In genomic region chr13:98142427-98143156, GRCh38 we compare ENCODE assay signal across 8 cellular contexts. TPM values are rescaled to one million over a fixed set of nuclear protein-coding genes. Genes with fewer than 3 reads are reported as not detected.
DNase-seq lines count a peak whose midpoint lies in the region; ATAC-seq and TF ChIP-seq lines count a peak whose summit lies in the region.

FARP1 (plus strand) TSS chr13:98143094; CDS start chr13:98213243, 70,149 bp downstream.

- H3K27ac Mint-ChIP-seq in activated CD4-positive, alpha-beta memory T cell treated with anti-CD3 and anti-CD28 coated beads, Interleukin-2, amount 10 ng/mL, durations not matched to agents 7 days and 5 days = no peak within 1 kb of the TSS

- TF ChIP-seq POLR2A in erythroblast (IDR thresholded peaks at IDR 0.05; ENCODE audit: low read length) = no peak

- no peaks in the 10 kb centered on the region for H3K9me3 Mint-ChIP-seq in activated CD4-positive, alpha-beta memory T cell treated with anti-CD3 and anti-CD28 coated beads, Interleukin-2, amount 10 ng/mL, durations not matched to agents 7 days and 5 days

- CTCF ChIA-PET in activated CD4-positive, alpha-beta memory T cell treated with anti-CD3 and anti-CD28 coated beads, Interleukin-2, amount 10 ng/mL, durations not matched to agents 7 days and 5 days (lab: Charles Lee) = no interaction called here

- peaks cover 68% of the 10 kb centered on the region for H3K27me3 Mint-ChIP-seq in activated CD4-positive, alpha-beta memory T cell treated with anti-CD3 and anti-CD28 coated beads, Interleukin-2, amount 10 ng/mL, durations not matched to agents 7 days and 5 days

- POLR2A ChIA-PET in activated CD4-positive, alpha-beta memory T cell treated with anti-CD3 and anti-CD28 coated beads, Interleukin-2, amount 10 ng/mL, durations not matched to agents 7 days and 5 days (lab: Charles Lee) = no interaction called here

- no peak within 1 kb of the TSS for H3K27ac ChIP-seq in temporal lobe (ENCODE audit: low read depth, low read length)

- no peaks in the 10 kb centered on the region for H3K36me3 Mint-ChIP-seq in activated CD4-positive, alpha-beta memory T cell treated with anti-CD3 and anti-CD28 coated beads, Interleukin-2, amount 10 ng/mL, durations not matched to agents 7 days and 5 days (ENCODE audit: low read depth)

- ATAC-seq in HG02759 (IDR thresholded peaks at IDR 0.05; ENCODE audit: unreplicated experiment) = peak; percentile 81

- H3K4me1 Mint-ChIP-seq in activated CD4-positive, alpha-beta memory T cell treated with anti-CD3 and anti-CD28 coated beads, Interleukin-2, amount 10 ng/mL, durations not matched to agents 7 days and 5 days = peaks cover 11% of the 10 kb centered on the region

- peak; percentile 13 for DNase-seq in activated naive CD4-positive, alpha-beta T cell treated with Interleukin-2 at 50 U/mL for 16 hours
- no peak for DNase-seq in activated naive CD4-positive, alpha-beta T cell (lab: John Stamatoyannopoulos, UW)
- DNase-seq in NCI-H1694 treated with DMSO at 0.1 percent for 48 hours (lab: John Stamatoyannopoulos, UW) (peak; percentile 31), erythroblast (lab: John Stamatoyannopoulos, UW) (peak; percentile 56 to 65), midbrain (lab: John Stamatoyannopoulos, UW) (peak; percentile 68)
- peak; percentile 58 for DNase-seq in activated CD4-positive, alpha-beta memory T cell treated with anti-CD3 and anti-CD28 coated beads, Interleukin-2, amount 10 ng/mL, durations not matched to agents 7 days and 5 days

- H3K4me3 Mint-ChIP-seq in activated CD4-positive, alpha-beta memory T cell treated with anti-CD3 and anti-CD28 coated beads, Interleukin-2, amount 10 ng/mL, durations not matched to agents 7 days and 5 days = peak within 1 kb of the TSS; percentile 48

RNA-seq across cellular contexts. Expression of gene FARP1, which starts in this region (rescaled TPM):
- total RNA-seq in activated CD4-positive, alpha-beta memory T cell treated with anti-CD3 and anti-CD28 coated beads, Interleukin-2, amount 10 ng/mL, durations not matched to agents 7 days and 5 days = under 1 TPM; 0.50 to 0.75 TPM
- 79.2 TPM for total RNA-seq in temporal lobe

Comparison
In these comparisons a context has a peak if more than half of its experiments do, and no peak if none do; other contexts are left out.
1. RNA of gene FARP1 (total RNA-seq): 79.2 TPM in temporal lobe (single experiment); 0.50 to 0.75 TPM in activated CD4-positive, alpha-beta memory T cell treated with anti-CD3 and anti-CD28 coated beads, Interleukin-2, amount 10 ng/mL, durations not matched to agents 7 days and 5 days; every median in the first group is over 10 times any median in the second.
2. DNase-seq: peak in activated naive CD4-positive, alpha-beta T cell treated with Interleukin-2 at 50 U/mL for 16 hours (single experiment), NCI-H1694 treated with DMSO at 0.1 percent for 48 hours (single experiment), erythroblast (2 of 2) and midbrain (single experiment); none in activated naive CD4-positive, alpha-beta T cell (0 of 4).
3. Peak in DNase-seq in activated CD4-positive, alpha-beta memory T cell treated with anti-CD3 and anti-CD28 coated beads, Interleukin-2, amount 10 ng/mL, durations not matched to agents 7 days and 5 days; RNA of the gene not detected or under 1 TPM.